In the genomic region with DNA sequence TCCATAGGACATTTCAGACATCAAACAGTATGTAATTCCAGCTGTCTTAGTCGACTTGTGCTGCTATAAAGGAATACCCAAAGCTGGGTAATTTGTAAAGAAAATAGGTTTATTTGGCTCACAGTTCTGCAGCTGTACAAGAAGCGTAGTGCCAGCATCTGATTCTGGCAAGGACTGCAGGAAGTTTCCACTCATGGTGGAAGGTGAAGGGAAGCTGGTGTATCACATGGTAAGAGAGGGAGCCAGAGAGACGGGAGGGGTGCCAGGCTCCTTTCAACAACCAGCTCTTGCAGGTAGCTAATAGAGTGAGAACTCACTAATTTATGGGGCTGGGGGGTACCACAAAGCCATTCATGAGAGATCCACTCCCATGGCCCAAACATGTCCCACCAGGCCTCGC, we compare ENCODE assay signal across 17 cellular contexts.
DNase-seq lines count a peak whose midpoint lies in the region; ATAC-seq and TF ChIP-seq lines count a peak whose summit lies in the region.
"Had no signal": no experiment of that assay in that cellular context is flagged by ENCODE, and none has a peak within 500 bp of the region (broad histone marks: within the 10 kb centered on the region; RNA-seq: fewer than 3 reads in every experiment).

No MANE protein-coding gene starts in this region.

- DNase-seq in heart left ventricle (peak in 4 of 5 donors; percentile 4 to 34 (median 18)), left cardiac atrium (no peak), left ventricle myocardium superior (peak; percentile 45), Right ventricle myocardium inferior (ENCODE audit: missing footprints) (no peak), dermis microvascular lymphatic vessel endothelial cell (ENCODE audit: low read depth in 2 of 2) (peak; percentile 16 to 60), uterus (no peak), NCI-H2029 (lab: John Stamatoyannopoulos, UW) (no peak)
- DNase-seq: 8988T; ACHN; Caco-2; Calu3; CD4-positive, alpha-beta T cell; CD8-positive, alpha-beta T cell; DMS79 treated with DMSO at 0.1 percent for 48 hours; GF-D8 had no signal

- H3K27me3 ChIP-seq in heart left ventricle (no peaks in the 10 kb centered on the region), uterus (no peaks in the 10 kb centered on the region)

- H3K36me3 ChIP-seq in heart left ventricle (no peaks in the 10 kb centered on the region), uterus (no peaks in the 10 kb centered on the region)
- H3K36me3 ChIP-seq: BLaER1 treated with 17β-estradiol and CSF1 and Interleukin-3, amounts not matched to agents 10 nM and 100 nM had no signal

- H3K9me3 ChIP-seq in heart left ventricle: no peaks in the 10 kb centered on the region
- H3K9me3 ChIP-seq in uterus: no peaks in the 10 kb centered on the region
- H3K9me3 ChIP-seq: Caco-2 had no signal

- H3K27ac ChIP-seq in heart left ventricle (no peak overlapping the region), uterus (no peak overlapping the region)
- H3K27ac ChIP-seq: BLaER1 treated with 17β-estradiol and CSF1 and Interleukin-3, amounts not matched to agents 10 nM and 100 nM; C4-2B had no signal

- 52 to 65% (median 59%) methylated on average over 4 of the region's 4 CpGs for WGBS in heart left ventricle, 4 donors

- TF ChIP-seq POLR2A in heart left ventricle (IDR thresholded peaks at IDR 0.05) (no peak), uterus (IDR thresholded peaks at IDR 0.05) (no peak)

- H3K4me3 ChIP-seq in heart left ventricle (no peak overlapping the region), uterus (no peak overlapping the region)
- H3K4me3 ChIP-seq: BLaER1 treated with 17β-estradiol and CSF1 and Interleukin-3, amounts not matched to agents 10 nM and 100 nM had no signal

- H3K4me1 ChIP-seq in heart left ventricle (no peaks in the 10 kb centered on the region), uterus (no peaks in the 10 kb centered on the region)
- H3K4me1 ChIP-seq: Caco-2 had no signal

- TF ChIP-seq CTCF in heart left ventricle (IDR thresholded peaks at IDR 0.05) (no peak), uterus (IDR thresholded peaks at IDR 0.05) (no peak)

- ATAC-seq in heart left ventricle (no peak), left cardiac atrium (no peak), left ventricle myocardium superior (peak; percentile 33), Right ventricle myocardium inferior (no peak)
- ATAC-seq: CD8-positive, alpha-beta T cell had no signal

- intact Hi-C loops in heart left ventricle (cut with DNase I): no loop called here
- intact Hi-C loops in left cardiac atrium (cut with DNase I): no loop called here
- intact Hi-C loops in left ventricle myocardium superior (cut with micrococcal nuclease): no loop called here
- intact Hi-C loops in Right ventricle myocardium inferior (cut with DNase I): no loop called here
- intact Hi-C loops in uterus (cut with DNase I; ENCODE audit: low total_unique reads): no loop called here

Comparison
In these comparisons a context has a peak if more than half of its experiments do, and no peak if none do; other contexts are left out.
1. DNase-seq: peak in heart left ventricle (4 of 5), left ventricle myocardium superior (single experiment) and dermis microvascular lymphatic vessel endothelial cell (2 of 2); none in left cardiac atrium (single experiment), Right ventricle myocardium inferior (single experiment), uterus (0 of 2) and NCI-H2029 (single experiment).